ENCODE assay signal across 25 cellular contexts in genomic region chr3:152109038-152109437, GRCh38.
"Had no signal": no experiment of that assay in that cellular context is flagged by ENCODE, and none has a peak within 500 bp of the region (broad histone marks: within the 10 kb centered on the region; RNA-seq: fewer than 3 reads in every experiment).

No MANE protein-coding gene starts in this region.

- H3K4me1 ChIP-seq: ascending aorta, prostate gland, vagina had no signal

- H3K36me3 Mint-ChIP-seq: activated naive CD4-positive, alpha-beta T cell treated with anti-CD3 and anti-CD28 coated beads, Interleukin-2, amount 50 U/mL, for 72 hours; natural killer cell treated with Interleukin-12 subunit alpha and Interleukin-12 subunit beta and Interleukin-15 and Interleukin-18, amount 100 ng/mL, for 72 hours; type B pancreatic cell had no signal

- H3K4me2 ChIP-seq: hepatocyte had no signal

- DNase-seq: activated CD4-positive, alpha-beta T cell treated with anti-CD3 and anti-CD28 coated beads for 1 hour; activated T-cell treated with anti-CD3 and anti-CD28 coated beads, Interleukin-2, amount 50 U/mL, for 1 hour; brain microvascular endothelial cell; caudate nucleus; effector CD8-positive, alpha-beta T cell; foreskin melanocyte; left ventricle myocardium superior; mammary epithelial cell; midbrain; ovary; spleen; stimulated activated CD4-positive, alpha-beta T cell treated with anti-CD3 and anti-CD28 coated beads, Interleukin-4, amount 100 ng/mL, for 24 hours; stimulated activated naive CD4-positive, alpha-beta T cell treated with Interleukin-2 at 50 U/mL for 16 hours; WERI-Rb-1 had no signal

- H3K27ac ChIP-seq: ascending aorta, brain microvascular endothelial cell, hepatocyte, ovary, prostate gland, spleen, thoracic aorta, vagina, WERI-Rb-1 had no signal

- H3K79me2 ChIP-seq: hepatocyte had no signal

- H3K36me3 ChIP-seq: ascending aorta, brain microvascular endothelial cell, ovary, prostate gland, spleen, thoracic aorta, vagina, WERI-Rb-1 had no signal

- H3K27me3 Mint-ChIP-seq: activated T-helper 17 cell treated with anti-CD3 and anti-CD28 coated beads, Interleukin-2, amount 50 U/mL, for 72 hours; dendritic cell treated with granulocyte-macrophage colony-stimulating factor and Interleukin-4, amounts not matched to agents 40 ng/mL and 50 ng/mL, for 4 days; type B pancreatic cell had no signal

- H3K27me3 ChIP-seq: ascending aorta, brain microvascular endothelial cell, hepatocyte, ovary, spleen, vagina had no signal

- ATAC-seq: activated naive CD4-positive, alpha-beta T cell treated with anti-CD3 and anti-CD28 coated beads, Interleukin-2, amount 50 U/mL, for 72 hours; activated T-helper 17 cell treated with anti-CD3 and anti-CD28 coated beads, Interleukin-2, amount 50 U/mL, for 72 hours; esophagus mucosa; left ventricle myocardium superior; natural killer cell treated with Interleukin-12 subunit alpha and Interleukin-12 subunit beta and Interleukin-15 and Interleukin-18, amount 100 ng/mL, for 72 hours had no signal

- H3K4me3 Mint-ChIP-seq: activated T-helper 17 cell treated with anti-CD3 and anti-CD28 coated beads, Interleukin-2, amount 50 U/mL, for 72 hours; dendritic cell treated with granulocyte-macrophage colony-stimulating factor and Interleukin-4, amounts not matched to agents 40 ng/mL and 50 ng/mL, for 4 days; natural killer cell treated with Interleukin-12 subunit alpha and Interleukin-12 subunit beta and Interleukin-15 and Interleukin-18, amount 100 ng/mL, for 72 hours; type B pancreatic cell had no signal

- H3K4me3 ChIP-seq: ascending aorta, hepatocyte, ovary, prostate gland, spleen, thoracic aorta, vagina had no signal

- H3K27ac Mint-ChIP-seq: activated naive CD4-positive, alpha-beta T cell treated with anti-CD3 and anti-CD28 coated beads, Interleukin-2, amount 50 U/mL, for 72 hours; activated T-helper 17 cell treated with anti-CD3 and anti-CD28 coated beads, Interleukin-2, amount 50 U/mL, for 72 hours; dendritic cell treated with granulocyte-macrophage colony-stimulating factor and Interleukin-4, amounts not matched to agents 40 ng/mL and 50 ng/mL, for 4 days; natural killer cell treated with Interleukin-12 subunit alpha and Interleukin-12 subunit beta and Interleukin-15 and Interleukin-18, amount 100 ng/mL, for 72 hours; type B pancreatic cell had no signal

- H3K9me3 Mint-ChIP-seq: activated naive CD4-positive, alpha-beta T cell treated with anti-CD3 and anti-CD28 coated beads, Interleukin-2, amount 50 U/mL, for 72 hours; activated T-helper 17 cell treated with anti-CD3 and anti-CD28 coated beads, Interleukin-2, amount 50 U/mL, for 72 hours; dendritic cell treated with granulocyte-macrophage colony-stimulating factor and Interleukin-4, amounts not matched to agents 40 ng/mL and 50 ng/mL, for 4 days; natural killer cell treated with Interleukin-12 subunit alpha and Interleukin-12 subunit beta and Interleukin-15 and Interleukin-18, amount 100 ng/mL, for 72 hours; type B pancreatic cell had no signal

- H2AFZ ChIP-seq: hepatocyte had no signal

- H3K4me1 Mint-ChIP-seq: activated T-helper 17 cell treated with anti-CD3 and anti-CD28 coated beads, Interleukin-2, amount 50 U/mL, for 72 hours had no signal
